ENCODE assay signal across 8 cellular contexts in the genomic region with DNA sequence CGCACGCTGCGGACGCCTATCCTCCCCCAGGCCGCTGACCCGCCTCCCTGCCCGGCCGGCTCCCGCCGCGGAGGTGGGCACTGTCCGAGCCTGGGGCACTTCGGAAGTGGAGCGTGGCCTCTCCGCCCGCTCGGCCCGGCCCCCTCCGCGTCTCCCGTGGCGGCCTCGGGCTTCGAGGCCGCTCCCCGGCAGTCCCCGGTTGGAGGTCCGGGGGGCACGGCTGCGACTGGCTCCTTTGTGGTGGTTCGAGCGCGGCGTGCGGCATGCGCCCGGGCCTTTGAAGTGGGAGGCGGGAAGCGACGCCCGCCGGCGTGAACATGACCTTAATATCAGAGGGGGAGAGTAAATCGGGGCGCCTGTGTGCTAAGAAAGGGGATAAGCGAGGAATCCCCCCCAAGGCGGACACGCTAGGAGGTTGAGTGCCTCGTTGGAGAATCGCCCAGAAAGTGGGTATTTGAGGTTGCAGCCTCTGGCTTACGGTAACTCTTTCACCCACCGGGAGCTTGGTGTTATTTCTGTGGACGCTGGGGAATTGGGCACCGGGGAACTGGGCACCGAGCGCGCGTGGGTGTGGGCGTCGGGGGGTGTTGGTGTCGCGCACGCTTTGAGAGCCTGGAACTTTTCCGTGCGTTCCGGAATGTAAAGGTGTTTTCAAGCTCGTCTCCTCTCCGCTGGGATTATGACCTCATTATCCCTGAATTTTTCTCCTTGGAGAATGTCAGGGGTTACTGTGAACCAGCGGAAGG. TPM values are rescaled to one million over a fixed set of nuclear protein-coding genes. Genes with fewer than 3 reads are reported as not detected.
A peak's percentile ranks its signal among the peaks of the same experiment; 100 is the strongest.
DNase-seq lines count a peak whose midpoint lies in the region; ATAC-seq and TF ChIP-seq lines count a peak whose summit lies in the region.

No MANE protein-coding gene starts in this region.

- peak overlapping the region; percentile 88 for H3K27ac Mint-ChIP-seq in T-helper 2 cell treated with Interferon-gamma antibody and Interleukin-4, amounts not matched to agents 5 μg/mL and 100 μg/mL, for 36 hours

- DNase-seq in AG09309 (ENCODE audit: low read depth) (no peak), breast epithelium (ENCODE audit: low spot score in 2 of 2) (peak in 1 of 2 donors; percentile 18), kidney tubule cell (ENCODE audit: low spot score) (peak; percentile 55), NOMO-1 (lab: John Stamatoyannopoulos, UW; ENCODE audit: unreplicated experiment in 2 of 2) (no peak)
- peak; percentile 27 for DNase-seq in T-helper 2 cell treated with Interferon-gamma antibody and Interleukin-4, amounts not matched to agents 5 μg/mL and 100 μg/mL, for 36 hours (ENCODE audit: low spot score)
- DNase-seq in stimulated activated CD4-positive, alpha-beta T cell treated with anti-CD3 and anti-CD28 coated beads, TNF-alpha, amount 100 ng/mL, for 24 hours (ENCODE audit: low read depth in 3 of 3): peak; percentile 7 to 42 (median 10)

- no peaks in the 10 kb centered on the region for H3K27me3 Mint-ChIP-seq in T-helper 2 cell treated with Interferon-gamma antibody and Interleukin-4, amounts not matched to agents 5 μg/mL and 100 μg/mL, for 36 hours (ENCODE audit: low read depth)

- peak overlapping the region; percentile 90 for H3K4me3 Mint-ChIP-seq in T-helper 2 cell treated with Interferon-gamma antibody and Interleukin-4, amounts not matched to agents 5 μg/mL and 100 μg/mL, for 36 hours

- intact Hi-C loops in breast epithelium (cut with DNase I; ENCODE audit: low total_unique reads): no loop called here

- H3K36me3 ChIP-seq in breast epithelium: no peaks in the 10 kb centered on the region

- no peaks in the 10 kb centered on the region for H3K9me3 Mint-ChIP-seq in T-helper 2 cell treated with Interferon-gamma antibody and Interleukin-4, amounts not matched to agents 5 μg/mL and 100 μg/mL, for 36 hours

- no peaks in the 10 kb centered on the region for H3K9me3 ChIP-seq in breast epithelium

- TF ChIP-seq CTCF in AG09309 (IDR thresholded peaks at IDR 0.05; ENCODE audit: control insufficient read depth, insufficient read depth, low read depth, low read length, missing control alignments) (no peak), breast epithelium (IDR thresholded peaks at IDR 0.05) (no peak)

- peaks cover 14% of the 10 kb centered on the region for H3K36me3 Mint-ChIP-seq in T-helper 2 cell treated with Interferon-gamma antibody and Interleukin-4, amounts not matched to agents 5 μg/mL and 100 μg/mL, for 36 hours (ENCODE audit: low read depth)

- H3K4me1 ChIP-seq in breast epithelium: no peaks in the 10 kb centered on the region

- H3K27me3 ChIP-seq in breast epithelium: no peaks in the 10 kb centered on the region

- H3K4me1 Mint-ChIP-seq in T-helper 2 cell treated with Interferon-gamma antibody and Interleukin-4, amounts not matched to agents 5 μg/mL and 100 μg/mL, for 36 hours (ENCODE audit: low read depth): peaks cover 40% of the 10 kb centered on the region

- peak overlapping the region; percentile 91 to 96 for H3K27ac ChIP-seq in breast epithelium

- no peak for TF ChIP-seq POLR2A in breast epithelium (IDR thresholded peaks at IDR 0.05)

- peak overlapping the region; percentile 91 for H3K4me3 ChIP-seq in AG09309 (ENCODE audit: control insufficient read depth, low read depth, low read length)
- H3K4me3 ChIP-seq in breast epithelium: peak overlapping the region; percentile 84 to 94 (median 84)

- ATAC-seq in GM19328 (IDR thresholded peaks at IDR 0.05; ENCODE audit: unreplicated experiment) (peak; percentile 28), HG03432 (IDR thresholded peaks at IDR 0.05; ENCODE audit: unreplicated experiment) (peak; percentile 38)

RNA-seq across cellular contexts. Expression of a gene that starts 0.6 kb away (rescaled TPM):
- 1 to 10 TPM; 4.6 to 7.5 (median 5.6) TPM for total RNA-seq in breast epithelium

RNA-seq across cellular contexts. Expression of a gene that starts 41.1 kb away (rescaled TPM):
- 10 to 100 TPM in 2 of 3 donors, 1 to 10 TPM in 1; 9.3 to 16.7 (median 16.4) TPM for total RNA-seq in breast epithelium

RNA-seq across cellular contexts. Expression of a gene that starts 41.1 kb away (rescaled TPM):
- 10 to 100 TPM in 2 of 3 donors, 1 to 10 TPM in 1; 9.6 to 14.0 (median 11.1) TPM for total RNA-seq in breast epithelium

RNA-seq across cellular contexts. Expression of a gene that starts 41.4 kb away (rescaled TPM):
- 1 to 10 TPM; 2.9 to 6.2 (median 5.1) TPM for total RNA-seq in breast epithelium

Comparison
In these comparisons a context has a peak if more than half of its experiments do, and no peak if none do; other contexts are left out.
1. DNase-seq: peak in T-helper 2 cell treated with Interferon-gamma antibody and Interleukin-4, amounts not matched to agents 5 μg/mL and 100 μg/mL, for 36 hours (single experiment), kidney tubule cell (single experiment) and stimulated activated CD4-positive, alpha-beta T cell treated with anti-CD3 and anti-CD28 coated beads, TNF-alpha, amount 100 ng/mL, for 24 hours (3 of 3); none in AG09309 (single experiment) and NOMO-1 (0 of 2).